ENCODE assay signal across 17 cellular contexts in genomic region chr22:37456351-37456750, GRCh38. TPM values are rescaled to one million over a fixed set of nuclear protein-coding genes. Genes with fewer than 3 reads are reported as not detected.
"Had no signal": no experiment of that assay in that cellular context is flagged by ENCODE, and none has a peak within 500 bp of the region (broad histone marks: within the 10 kb centered on the region; RNA-seq: fewer than 3 reads in every experiment).

No MANE protein-coding gene starts in this region.

- H3K27me3 ChIP-seq: thyroid gland had no signal

- H3K9me3 Mint-ChIP-seq: activated CD4-positive, alpha-beta memory T cell treated with anti-CD3 and anti-CD28 coated beads for 36 hours; activated T-helper 2 cell treated with anti-CD3 and anti-CD28 coated beads, Interferon-gamma antibody, Interleukin-2, Interleukin-4, amounts not matched to agents 10 μg/mL and 5 μg/mL and 100 μg/mL, durations not matched to agents 14 hours and 24 hours and 36 hours; effector memory CD8-positive, alpha-beta T cell; naive B cell; stimulated activated naive B cell treated with anti-CD40 and anti-IgM and Interleukin-4, amounts not matched to agents 10 μg/mL and 1 μg/mL and 100 μg/mL, for 72 hours had no signal

- H3K27ac ChIP-seq: heart left ventricle, pancreas, thyroid gland had no signal

- ATAC-seq: effector memory CD8-positive, alpha-beta T cell; stimulated activated naive B cell treated with anti-CD40 and anti-IgM and Interleukin-4, amounts not matched to agents 10 μg/mL and 1 μg/mL and 100 μg/mL, for 72 hours had no signal

- H3K36me3 ChIP-seq: heart left ventricle, pancreas, thyroid gland had no signal

- H3K27me3 Mint-ChIP-seq: activated CD4-positive, alpha-beta memory T cell treated with anti-CD3 and anti-CD28 coated beads for 36 hours; activated CD8-positive, alpha-beta memory T cell treated with anti-CD3 and anti-CD28 coated beads, Interleukin-2, amount 10 ng/mL, durations not matched to agents 7 days and 5 days; effector memory CD8-positive, alpha-beta T cell; stimulated activated naive B cell treated with anti-CD40 and anti-IgM and Interleukin-4, amounts not matched to agents 10 μg/mL and 1 μg/mL and 100 μg/mL, for 72 hours had no signal

- H3K4me1 Mint-ChIP-seq: activated CD8-positive, alpha-beta memory T cell treated with anti-CD3 and anti-CD28 coated beads, Interleukin-2, amount 10 ng/mL, durations not matched to agents 7 days and 5 days had no signal

- H3K27ac Mint-ChIP-seq: activated CD4-positive, alpha-beta memory T cell treated with anti-CD3 and anti-CD28 coated beads for 36 hours; activated CD8-positive, alpha-beta memory T cell treated with anti-CD3 and anti-CD28 coated beads, Interleukin-2, amount 10 ng/mL, durations not matched to agents 7 days and 5 days; activated T-helper 2 cell treated with anti-CD3 and anti-CD28 coated beads, Interferon-gamma antibody, Interleukin-2, Interleukin-4, amounts not matched to agents 10 μg/mL and 5 μg/mL and 100 μg/mL, durations not matched to agents 14 hours and 24 hours and 36 hours; effector memory CD8-positive, alpha-beta T cell; stimulated activated naive B cell treated with anti-CD40 and anti-IgM and Interleukin-4, amounts not matched to agents 10 μg/mL and 1 μg/mL and 100 μg/mL, for 72 hours had no signal

- H3K4me1 ChIP-seq: heart left ventricle had no signal

- DNase-seq: activated CD4-positive, alpha-beta memory T cell treated with anti-CD3 and anti-CD28 coated beads for 36 hours; activated CD4-positive, alpha-beta T cell treated with anti-CD3 and anti-CD28 coated beads for 1 hour; activated CD8-positive, alpha-beta memory T cell treated with anti-CD3 and anti-CD28 coated beads, Interleukin-2, amount 10 ng/mL, durations not matched to agents 7 days and 5 days; activated naive CD4-positive, alpha-beta T cell treated with anti-CD3 and anti-CD28 coated beads, Interleukin-2, amount 50 U/mL, for 16 hours; activated T-cell treated with anti-CD3 and anti-CD28 coated beads, Interleukin-2, amount 50 U/mL, for 1 hour; effector memory CD8-positive, alpha-beta T cell; heart left ventricle; left cardiac atrium; naive B cell; pancreas; stimulated activated CD4-positive, alpha-beta T cell treated with anti-CD3 and anti-CD28 coated beads, Interleukin-4, amount 100 ng/mL, for 1 hour; stimulated activated naive B cell treated with anti-CD40 and anti-IgM and Interleukin-4, amounts not matched to agents 10 μg/mL and 1 μg/mL and 100 μg/mL, for 72 hours; T-helper 9 cell; thyroid gland had no signal

- H3K4me3 ChIP-seq: heart left ventricle, lung, pancreas, thyroid gland had no signal

- H3K4me3 Mint-ChIP-seq: activated CD4-positive, alpha-beta memory T cell treated with anti-CD3 and anti-CD28 coated beads for 36 hours; activated CD8-positive, alpha-beta memory T cell treated with anti-CD3 and anti-CD28 coated beads, Interleukin-2, amount 10 ng/mL, durations not matched to agents 7 days and 5 days; effector memory CD8-positive, alpha-beta T cell; stimulated activated naive B cell treated with anti-CD40 and anti-IgM and Interleukin-4, amounts not matched to agents 10 μg/mL and 1 μg/mL and 100 μg/mL, for 72 hours had no signal

- H3K9me3 ChIP-seq: pancreas, thyroid gland had no signal

RNA-seq across cellular contexts. Expression of gene MFNG, which starts 29.8 kb away (rescaled TPM):
- total RNA-seq: epithelial cell of proximal tubule had no signal
